In genomic region chr17:80855968-80856862, GRCh38 we compare ENCODE assay signal across 10 cellular contexts.
DNase-seq lines count a peak whose midpoint lies in the region; ATAC-seq, FAIRE-seq and TF ChIP-seq lines count a peak whose summit lies in the region.
"Had no signal": no experiment of that assay in that cellular context is flagged by ENCODE, and none has a peak within 500 bp of the region (broad histone marks: within the 10 kb centered on the region; RNA-seq: fewer than 3 reads in every experiment).

No MANE protein-coding gene starts in this region.

- H3K4me2 ChIP-seq in A549 (peak overlapping the region; percentile 74), astrocyte (ENCODE audit: low read length) (peak overlapping the region; percentile 73)

- DNase-seq in A549 (ENCODE audit: low read depth in 1 of 2, low spot score in 1 of 2): peak; percentile 93 to 96
- peak; percentile 66 for DNase-seq in T-helper 22 cell (ENCODE audit: low read depth)
- DNase-seq in astrocyte (ENCODE audit: low read depth): peak; percentile 99
- peak; percentile 97 to 99 for DNase-seq in lung microvascular endothelial cell (ENCODE audit: low read depth in 2 of 2)
- peak; percentile 62 to 90 for DNase-seq in stimulated activated effector memory CD8-positive, alpha-beta T cell treated with anti-CD3 and anti-CD28 coated beads, Interleukin-12 subunit alpha, Interleukin-12 subunit beta, amount 100 ng/mL, for 72 hours (ENCODE audit: low spot score in 2 of 2)
- DNase-seq in mucosa of gallbladder (ENCODE audit: low spot score): no peak
- DNase-seq: left cardiac atrium had no signal

- no peak for TF ChIP-seq CTCF in A549 (IDR thresholded peaks at IDR 0.05)
- TF ChIP-seq CTCF in astrocyte (IDR thresholded peaks at IDR 0.05; ENCODE audit: insufficient read depth, low read depth, low read length): no peak

- H3K36me3 ChIP-seq in astrocyte (ENCODE audit: insufficient read depth, low read length): no peaks in the 10 kb centered on the region

- CTCF ChIA-PET in A549 (lab: Yijun Ruan, JAX): interaction anchor here (1.0 to 1.9 kb wide), 12 partner anchors 9 to 114 kb away, joined by 3 to 8 read pairs (median 4); no protein-coding TSS in a partner anchor

- H3K27me3 ChIP-seq in astrocyte (ENCODE audit: insufficient read depth, low read length): no peaks in the 10 kb centered on the region

- WGBS in A549 (ENCODE audit: missing lambda C conversion rate): 47% methylated on average over 21 of the region's 21 CpGs

- H3K27ac ChIP-seq in A549: peak overlapping the region; percentile 77 to 86
- H3K27ac ChIP-seq in astrocyte (ENCODE audit: low read depth, low read length): peak overlapping the region; percentile 100

- H3K9me3 ChIP-seq in A549: no peaks in the 10 kb centered on the region
- H3K9me3 ChIP-seq in astrocyte (ENCODE audit: insufficient read depth, low read depth, low read length): no peaks in the 10 kb centered on the region

- H4K20me1 ChIP-seq in astrocyte (ENCODE audit: insufficient read depth, low read length): no peaks in the 10 kb centered on the region

- no peaks in the 10 kb centered on the region for H3K79me2 ChIP-seq in astrocyte (ENCODE audit: insufficient read depth, low read length)

- no peak; a peak in 1 of 5 replicates for TF ChIP-seq RAD21 in A549 (conservative IDR thresholded peaks at IDR 0.05 in 1 of 2, IDR thresholded peaks at IDR 0.05 in 1 of 2)

- TF ChIP-seq POLR2A in A549 (IDR thresholded peaks at IDR 0.05; ENCODE audit: low read length): no peak

- H3K4me1 Mint-ChIP-seq in astrocyte (ENCODE audit: low read depth, unreplicated experiment): peaks cover 25% of the 10 kb centered on the region
- H3K4me1 Mint-ChIP-seq in stimulated activated effector memory CD8-positive, alpha-beta T cell treated with anti-CD3 and anti-CD28 coated beads, Interleukin-12 subunit alpha, Interleukin-12 subunit beta, amount 100 ng/mL, for 72 hours: peaks cover 49% of the 10 kb centered on the region

- peak overlapping the region; percentile 51 for H3K4me3 Mint-ChIP-seq in astrocyte (ENCODE audit: unreplicated experiment)
- H3K4me3 Mint-ChIP-seq in stimulated activated effector memory CD8-positive, alpha-beta T cell treated with anti-CD3 and anti-CD28 coated beads, Interleukin-12 subunit alpha, Interleukin-12 subunit beta, amount 100 ng/mL, for 72 hours: peak overlapping the region; percentile 63

- peak overlapping the region; percentile 87 for H3K9ac ChIP-seq in astrocyte (ENCODE audit: low read length)

- H3K4me3 ChIP-seq in A549 (no peak overlapping the region), astrocyte (ENCODE audit: insufficient read depth, low read depth, low read length) (no peak overlapping the region)

- H3K27ac Mint-ChIP-seq in astrocyte (ENCODE audit: unreplicated experiment): peak overlapping the region; percentile 98
- H3K27ac Mint-ChIP-seq in stimulated activated effector memory CD8-positive, alpha-beta T cell treated with anti-CD3 and anti-CD28 coated beads, Interleukin-12 subunit alpha, Interleukin-12 subunit beta, amount 100 ng/mL, for 72 hours: peak overlapping the region; percentile 99

- H3K27me3 Mint-ChIP-seq in astrocyte (ENCODE audit: low read depth, unreplicated experiment): peaks cover 1% of the 10 kb centered on the region

- no peaks in the 10 kb centered on the region for H3K9me3 Mint-ChIP-seq in astrocyte (ENCODE audit: unreplicated experiment)
- H3K9me3 Mint-ChIP-seq in stimulated activated effector memory CD8-positive, alpha-beta T cell treated with anti-CD3 and anti-CD28 coated beads, Interleukin-12 subunit alpha, Interleukin-12 subunit beta, amount 100 ng/mL, for 72 hours: no peaks in the 10 kb centered on the region

- POLR2A ChIA-PET in A549 (lab: Yijun Ruan, JAX): interaction anchor here (1.2 kb wide), 1 partner anchor 401 kb away, joined by 6 read pairs; no protein-coding TSS in a partner anchor

- peak; percentile 20 to 50; a peak in 2 of 5 replicates for TF ChIP-seq EP300 in A549 (IDR thresholded peaks at IDR 0.05)

- no peak overlapping the region for H2AFZ ChIP-seq in astrocyte (ENCODE audit: low read depth, low read length)

- peaks cover 13% of the 10 kb centered on the region for H3K36me3 Mint-ChIP-seq in astrocyte (ENCODE audit: low read depth, unreplicated experiment)
- peaks cover 36% of the 10 kb centered on the region for H3K36me3 Mint-ChIP-seq in stimulated activated effector memory CD8-positive, alpha-beta T cell treated with anti-CD3 and anti-CD28 coated beads, Interleukin-12 subunit alpha, Interleukin-12 subunit beta, amount 100 ng/mL, for 72 hours

- FAIRE-seq in A549 (lab: Jason Lieb, UNC) (peak; percentile 97), astrocyte (lab: Jason Lieb, UNC) (peak; percentile 93)
- FAIRE-seq: G401.6 had no signal

- H3K4me1 ChIP-seq in A549: peaks cover 46% of the 10 kb centered on the region
- H3K4me1 ChIP-seq in astrocyte (ENCODE audit: insufficient read depth, low read length): peaks cover 37% of the 10 kb centered on the region

- ATAC-seq in A549 (peak; percentile 92 to 93), GM19043 (IDR thresholded peaks at IDR 0.05; ENCODE audit: low read depth, unreplicated experiment) (peak; percentile 77), HG03354 (IDR thresholded peaks at IDR 0.05; ENCODE audit: poor library complexity, severe bottlenecking, unreplicated experiment) (peak; percentile 84)
- ATAC-seq in stimulated activated effector memory CD8-positive, alpha-beta T cell treated with anti-CD3 and anti-CD28 coated beads, Interleukin-12 subunit alpha, Interleukin-12 subunit beta, amount 100 ng/mL, for 72 hours: peak; percentile 100

TF ChIP-seq in A549, 52 proteins besides CTCF, POLR2A, EP300 and RAD21 (continues in another document):
- TF ChIP-seq CEBPB (IDR thresholded peaks at IDR 0.05): peak in 1 of 2 experiments; percentile 49; a peak in 1 of 4 replicates
- no peak for TF ChIP-seq ZC3H11A (IDR thresholded peaks at IDR 0.05)
- TF ChIP-seq BHLHE40 (IDR thresholded peaks at IDR 0.05; ENCODE audit: low read depth, low read length): peak; percentile 10; the same call in 1 of the 2 replicates
- TF ChIP-seq CHD2 (IDR thresholded peaks at IDR 0.05; ENCODE audit: low read length, partially characterized antibody): no peak
- peak; percentile 93 for TF ChIP-seq MAX (IDR thresholded peaks at IDR 0.05)
- peak; percentile 40; the same call in 1 of the 2 replicates for TF ChIP-seq ATOH8 (CRISPR knock-in tag; IDR thresholded peaks at IDR 0.05; ENCODE audit: low read depth)
- no peak for TF ChIP-seq CBX2 (IDR thresholded peaks at IDR 0.05; ENCODE audit: borderline replicate concordance, low read depth)
- TF ChIP-seq JUNB (IDR thresholded peaks at IDR 0.05): peak; percentile 94
- no peak for TF ChIP-seq ZSCAN20 (CRISPR knock-in tag; IDR thresholded peaks at IDR 0.05)
- TF ChIP-seq BCL3 (IDR thresholded peaks at IDR 0.05): no peak
- TF ChIP-seq RARB (CRISPR knock-in tag; IDR thresholded peaks at IDR 0.05): no peak
- peak; percentile 52; the same call in 1 of the 2 replicates for TF ChIP-seq NFE2L2 (conservative IDR thresholded peaks at IDR 0.05; ENCODE audit: low read length)
- TF ChIP-seq HDAC2 (IDR thresholded peaks at IDR 0.05): no peak
- TF ChIP-seq GATA3 (IDR thresholded peaks at IDR 0.05; ENCODE audit: borderline replicate concordance): peak; percentile 70; the same call in 1 of the 2 replicates
- no peak for TF ChIP-seq HMGXB4 (CRISPR knock-in tag; IDR thresholded peaks at IDR 0.05; ENCODE audit: borderline replicate concordance)
